ENCODE assay signal across 8 cellular contexts in the genomic region with DNA sequence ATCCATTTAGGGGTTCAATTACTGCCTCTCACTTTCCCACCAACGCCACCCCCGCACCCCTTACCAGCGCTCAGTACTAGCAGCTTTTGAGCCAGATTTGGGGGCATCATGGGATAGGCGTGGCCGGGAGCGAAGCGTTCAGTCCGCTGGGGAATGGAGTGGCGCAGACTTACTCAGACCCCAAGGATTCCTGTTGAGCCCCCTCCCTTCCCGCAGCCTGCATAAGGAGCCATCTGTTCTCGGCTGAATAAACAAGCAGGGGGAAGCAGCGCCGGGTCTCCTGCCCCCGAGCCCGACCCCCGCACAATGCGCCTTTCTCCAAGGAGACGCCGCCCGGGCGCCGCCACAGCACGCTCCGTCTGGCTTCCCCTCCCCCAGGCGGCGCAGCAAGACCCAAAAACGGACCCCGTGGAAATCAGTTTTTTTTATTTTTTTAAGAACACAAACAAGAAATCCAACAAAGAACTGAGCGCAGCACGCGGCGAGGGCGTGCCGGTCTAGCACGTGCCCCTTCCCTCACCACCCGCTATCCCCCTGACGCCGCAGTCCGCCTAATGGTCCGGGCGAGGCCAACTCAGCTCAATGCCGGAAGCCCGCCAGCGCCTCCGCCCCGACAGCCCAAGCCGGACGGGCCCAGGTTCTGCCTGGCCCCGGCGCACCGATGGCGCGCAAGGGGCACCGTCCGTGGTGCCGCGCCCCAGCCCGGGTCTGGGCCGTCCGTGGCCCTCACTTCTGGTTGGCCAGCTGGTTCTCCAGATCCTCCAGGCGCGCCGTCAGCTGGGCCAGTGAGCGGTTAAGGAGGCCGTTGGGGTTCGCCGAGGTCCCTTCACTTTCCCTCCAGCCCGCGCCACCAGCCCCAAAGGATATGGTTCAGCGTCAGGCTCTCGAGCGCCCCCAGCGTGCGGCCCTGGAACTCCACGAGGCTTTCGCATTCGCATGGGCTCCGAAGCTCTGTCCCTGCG. TPM values are rescaled to one million over a fixed set of nuclear protein-coding genes. Genes with fewer than 3 reads are reported as not detected.
DNase-seq lines count a peak whose midpoint lies in the region; ATAC-seq and TF ChIP-seq lines count a peak whose summit lies in the region.

No MANE protein-coding gene starts in this region.

- H3K4me3 ChIP-seq in HAP-1 (peak overlapping the region; percentile 30), coronary artery (peak overlapping the region; percentile 71), OCI-LY7 (ENCODE audit: low read depth, low read length, poor library complexity, severe bottlenecking) (no peak overlapping the region)

- H3K27ac Mint-ChIP-seq in CD14-positive monocyte, result peak overlapping the region in 1 of 7 donors; percentile 26
- no peak overlapping the region for H3K27ac Mint-ChIP-seq in activated CD4-positive, alpha-beta T cell treated with anti-CD3 and anti-CD28 coated beads, Interleukin-2, amount 10 ng/mL, durations not matched to agents 24 days and 14 days

- no peaks in the 10 kb centered on the region; the same call in 1 of the 2 replicates for H3K27me3 ChIP-seq in HAP-1 (ENCODE audit: low read depth)

- H3K4me2 ChIP-seq in OCI-LY7 (ENCODE audit: low read length), result no peak overlapping the region

- TF ChIP-seq CTCF in CD14-positive monocyte (IDR thresholded peaks at IDR 0.05), result peak; percentile 99
- TF ChIP-seq CTCF in coronary artery (IDR thresholded peaks at IDR 0.05), result peak; percentile 97
- TF ChIP-seq CTCF in OCI-LY7 (conservative IDR thresholded peaks at IDR 0.05; ENCODE audit: low read length), result no peak

- peaks cover 0 to 5% (median 3%) of the 10 kb centered on the region in 7 donors for H3K9me3 Mint-ChIP-seq in CD14-positive monocyte
- no peaks in the 10 kb centered on the region for H3K9me3 Mint-ChIP-seq in activated CD4-positive, alpha-beta T cell treated with anti-CD3 and anti-CD28 coated beads, Interleukin-2, amount 10 ng/mL, durations not matched to agents 24 days and 14 days

- H3K27me3 Mint-ChIP-seq in CD14-positive monocyte (ENCODE audit: low read depth in 3 of 3), result peaks cover 23 to 35% (median 28%) of the 10 kb centered on the region in 3 donors
- H3K27me3 Mint-ChIP-seq in activated CD4-positive, alpha-beta T cell treated with anti-CD3 and anti-CD28 coated beads, Interleukin-2, amount 10 ng/mL, durations not matched to agents 24 days and 14 days, result peaks cover 32% of the 10 kb centered on the region

- H3K9me3 ChIP-seq in HAP-1 (no peaks in the 10 kb centered on the region), OCI-LY7 (ENCODE audit: low read length) (no peaks in the 10 kb centered on the region)

- H3K4me3 Mint-ChIP-seq in CD14-positive monocyte, result peak overlapping the region; percentile 76 to 88
- peak overlapping the region; percentile 81 for H3K4me3 Mint-ChIP-seq in activated CD4-positive, alpha-beta T cell treated with anti-CD3 and anti-CD28 coated beads, Interleukin-2, amount 10 ng/mL, durations not matched to agents 24 days and 14 days

- in situ Hi-C loops in HAP-1 (cut with MboI; ENCODE audit: low sequenced_read_pairs), result loop anchor here (25.0 kb wide), 1 partner anchor 256 kb away; no protein-coding TSS in a partner anchor

- no peaks in the 10 kb centered on the region for H4K20me1 ChIP-seq in OCI-LY7 (ENCODE audit: insufficient read depth, low read length)

- H3K9me2 ChIP-seq in OCI-LY7 (ENCODE audit: insufficient read depth, low read length), result no peaks in the 10 kb centered on the region

- BruUV-seq in OCI-LY7 (replicated peaks; lab: Mats Ljungman, UMichigan), result no TSS peak

- H3K36me3 ChIP-seq in HAP-1 (replicated peaks) (no peaks in the 10 kb centered on the region), OCI-LY7 (ENCODE audit: insufficient read depth, low read length) (no peaks in the 10 kb centered on the region)

- H3K4me1 ChIP-seq in HAP-1 (no peaks in the 10 kb centered on the region), OCI-LY7 (ENCODE audit: insufficient read depth, low read length, poor library complexity, severe bottlenecking) (no peaks in the 10 kb centered on the region)

- peak; percentile 81 for DNase-seq in CD14-positive monocyte (ENCODE audit: low spot score)
- DNase-seq in HAP-1 (ENCODE audit: low spot score in 2 of 2), result peak; percentile 51 to 91
- peak; percentile 91 for DNase-seq in NCI-H2227 (lab: John Stamatoyannopoulos, UW; ENCODE audit: unreplicated experiment)
- DNase-seq in activated CD4-positive, alpha-beta T cell treated with anti-CD3 and anti-CD28 coated beads, Interleukin-2, amount 10 ng/mL, durations not matched to agents 24 days and 14 days, result peak; percentile 96
- DNase-seq in coronary artery (ENCODE audit: low spot score), result peak; percentile 82
- peak; percentile 76 for DNase-seq in left lobe of liver (ENCODE audit: low spot score)
- DNase-seq in stimulated activated CD4-positive, alpha-beta T cell treated with anti-CD3 and anti-CD28 coated beads, Interleukin-1b, Interleukin-23, amount 100 ng/mL, for 48 hours, result peak; percentile 82
- no peak for DNase-seq in OCI-LY7 (ENCODE audit: low spot score)

- ATAC-seq in left lobe of liver, result peak; percentile 92

- peaks cover 17% of the 10 kb centered on the region for H3K4me1 Mint-ChIP-seq in CD14-positive monocyte
- H3K4me1 Mint-ChIP-seq in activated CD4-positive, alpha-beta T cell treated with anti-CD3 and anti-CD28 coated beads, Interleukin-2, amount 10 ng/mL, durations not matched to agents 24 days and 14 days, result peaks cover 13% of the 10 kb centered on the region

- intact Hi-C loops in CD14-positive monocyte (cut with micrococcal nuclease) (loop anchor here in 1 of 2 donors (5.0 kb wide), 1 partner anchor 156 kb away; no protein-coding TSS in a partner anchor), OCI-LY7 (cut with micrococcal nuclease; ENCODE audit: unreplicated experiment) (no loop called here)
- intact Hi-C loops in activated CD4-positive, alpha-beta T cell treated with anti-CD3 and anti-CD28 coated beads, Interleukin-2, amount 10 ng/mL, durations not matched to agents 24 days and 14 days (cut with micrococcal nuclease), result loop anchor here (5.0 kb wide), 1 partner anchor 196 kb away; no protein-coding TSS in a partner anchor

- POLR2A ChIA-PET in OCI-LY7 (lab: Charles Lee), result interaction anchor here (0.5 kb wide), 1 partner anchor 477 kb away, joined by 4 read pairs; no protein-coding TSS in a partner anchor

- H2AFZ ChIP-seq in OCI-LY7 (ENCODE audit: low read length), result no peak overlapping the region

- H3K36me3 Mint-ChIP-seq in CD14-positive monocyte, result no peaks in the 10 kb centered on the region
- H3K36me3 Mint-ChIP-seq in activated CD4-positive, alpha-beta T cell treated with anti-CD3 and anti-CD28 coated beads, Interleukin-2, amount 10 ng/mL, durations not matched to agents 24 days and 14 days (ENCODE audit: low read depth), result no peaks in the 10 kb centered on the region

- CTCF ChIA-PET in OCI-LY7 (lab: Charles Lee; ENCODE audit: unreplicated experiment), result no interaction called here

- H3K27ac ChIP-seq in coronary artery (peak overlapping the region in 1 of 2 donors; percentile 60), OCI-LY7 (ENCODE audit: low read depth, low read length, poor library complexity, severe bottlenecking) (no peak overlapping the region)

- H3K79me2 ChIP-seq in OCI-LY7 (ENCODE audit: insufficient read depth, low read depth, low read length), result no peaks in the 10 kb centered on the region

RNA-seq across cellular contexts. Expression of gene RBPJL, which starts 13.3 kb away (rescaled TPM):
- not detected for polyA plus RNA-seq in CD14-positive monocyte
- total RNA-seq in activated CD4-positive, alpha-beta T cell treated with anti-CD3 and anti-CD28 coated beads, Interleukin-2, amount 10 ng/mL, durations not matched to agents 24 days and 14 days, result not detected in 2 replicates
- total RNA-seq in left lobe of liver, result 0.23 TPM
- total RNA-seq in OCI-LY7 (2014; rRNA removed; shearing (Covaris generic)), result not detected in 2 replicates
- not detected in 2 replicates for total RNA-seq in OCI-LY7 (2022)

RNA-seq across cellular contexts. Expression of gene MATN4, which starts 14.8 kb away (rescaled TPM):
- not detected for polyA plus RNA-seq in CD14-positive monocyte
- total RNA-seq in activated CD4-positive, alpha-beta T cell treated with anti-CD3 and anti-CD28 coated beads, Interleukin-2, amount 10 ng/mL, durations not matched to agents 24 days and 14 days, result 1.2 and 1.5 TPM in 2 replicates
- total RNA-seq in left lobe of liver, result not detected
- total RNA-seq in OCI-LY7 (2014; rRNA removed; shearing (Covaris generic)), result 0.38 TPM in 1 of 2 replicates, not detected in the other
- total RNA-seq in OCI-LY7 (2022), result 0.24 TPM in 1 of 2 replicates, not detected in the other

RNA-seq across cellular contexts. Expression of gene SLPI, which starts 39.0 kb away (rescaled TPM):
- polyA plus RNA-seq in CD14-positive monocyte, result 1 to 10 TPM in 1 of 2 donors, under 1 TPM in 1; 0.71 to 1.2 TPM
- total RNA-seq in activated CD4-positive, alpha-beta T cell treated with anti-CD3 and anti-CD28 coated beads, Interleukin-2, amount 10 ng/mL, durations not matched to agents 24 days and 14 days, result not detected in 2 replicates
- 147 TPM for total RNA-seq in left lobe of liver
- total RNA-seq in OCI-LY7 (2014; rRNA removed; shearing (Covaris generic)), result not detected in 2 replicates
- not detected in 2 replicates for total RNA-seq in OCI-LY7 (2022)

RNA-seq across cellular contexts. Expression of gene SDC4, which starts 54.9 kb away (rescaled TPM):
- polyA plus RNA-seq in CD14-positive monocyte, result 1 to 10 TPM; 1.6 to 1.9 TPM
- 177 and 185 TPM in 2 replicates for total RNA-seq in activated CD4-positive, alpha-beta T cell treated with anti-CD3 and anti-CD28 coated beads, Interleukin-2, amount 10 ng/mL, durations not matched to agents 24 days and 14 days
- total RNA-seq in left lobe of liver (89.3 TPM), OCI-LY7 (2022) (not detected in 2 replicates)
- not detected in 2 replicates for total RNA-seq in OCI-LY7 (2014; rRNA removed; shearing (Covaris generic))

Comparison
In these comparisons a context has a peak if more than half of its experiments do, and no peak if none do; other contexts are left out.
1. RNA of gene SLPI, which starts 39.0 kb away (total RNA-seq): 147 TPM in left lobe of liver (single experiment); not detected in activated CD4-positive, alpha-beta T cell treated with anti-CD3 and anti-CD28 coated beads, Interleukin-2, amount 10 ng/mL, durations not matched to agents 24 days and 14 days and not detected in OCI-LY7; every median in the first group is over 100 times any median in the second.